8 cellular contexts compared by ENCODE assay signal in genomic region chr5:58891072-58891970, GRCh38.
A peak's percentile ranks its signal among the peaks of the same experiment; 100 is the strongest.
DNase-seq lines count a peak whose midpoint lies in the region; TF ChIP-seq lines count a peak whose summit lies in the region.

No MANE protein-coding gene starts in this region.

- H3K9me3 ChIP-seq in neutrophil: no peaks in the 10 kb centered on the region

- peaks cover 29% of the 10 kb centered on the region for H3K4me1 Mint-ChIP-seq in activated T-helper 2 cell treated with anti-CD3 and anti-CD28 coated beads, Interferon-gamma antibody, Interleukin-2, Interleukin-4, amounts not matched to agents 10 μg/mL and 5 μg/mL and 100 μg/mL, durations not matched to agents 14 hours and 24 hours and 36 hours (ENCODE audit: low read depth)

- peak; percentile 90 for TF ChIP-seq CTCF in RWPE1 (conservative IDR thresholded peaks at IDR 0.05; ENCODE audit: low read depth)
- TF ChIP-seq CTCF in fibroblast of villous mesenchyme (IDR thresholded peaks at IDR 0.05; ENCODE audit: insufficient read depth, low read depth, low read length): peak; percentile 65
- TF ChIP-seq CTCF in neutrophil (IDR thresholded peaks at IDR 0.05): peak; percentile 35

- intact Hi-C loops in activated T-helper 2 cell treated with anti-CD3 and anti-CD28 coated beads, Interferon-gamma antibody, Interleukin-2, Interleukin-4, amounts not matched to agents 10 μg/mL and 5 μg/mL and 100 μg/mL, durations not matched to agents 14 hours and 24 hours and 36 hours (cut with micrococcal nuclease): loop anchor here (1.0 to 5.0 kb wide), 4 partner anchors 41 to 489 kb away; no protein-coding TSS in a partner anchor

- CTCF ChIA-PET in RWPE1 (lab: Yijun Ruan, JAX): interaction anchor here (0.6 to 1.0 kb wide), 16 partner anchors 9 to 961 kb away, joined by 3 to 15 read pairs (median 4); no protein-coding TSS in a partner anchor

- no peaks in the 10 kb centered on the region for H3K27me3 Mint-ChIP-seq in activated T-helper 2 cell treated with anti-CD3 and anti-CD28 coated beads, Interferon-gamma antibody, Interleukin-2, Interleukin-4, amounts not matched to agents 10 μg/mL and 5 μg/mL and 100 μg/mL, durations not matched to agents 14 hours and 24 hours and 36 hours (ENCODE audit: low read depth)

- POLR2A ChIA-PET in RWPE1 (lab: Yijun Ruan, JAX; ENCODE audit: low non-redundant PET): no interaction called here

- peak overlapping the region; percentile 38 for H3K4me3 ChIP-seq in fibroblast of villous mesenchyme (ENCODE audit: low read depth, low read length)
- no peak overlapping the region for H3K4me3 ChIP-seq in neutrophil (ENCODE audit: low read depth in 1 of 2, low read length in 1 of 2)

- H3K4me1 ChIP-seq in neutrophil (ENCODE audit: control insufficient read depth in 1 of 2, insufficient read depth in 1 of 2, low read depth in 1 of 2, low read length in 1 of 2): no peaks in the 10 kb centered on the region

- H3K27ac ChIP-seq in RWPE1: peak overlapping the region; percentile 78
- H3K27ac ChIP-seq in neutrophil: no peak overlapping the region
- H3K27ac ChIP-seq in substantia nigra (ENCODE audit: low read depth, low read length, poor library complexity, severe bottlenecking): no peak overlapping the region

- no peaks in the 10 kb centered on the region for H3K36me3 ChIP-seq in neutrophil

- no peaks in the 10 kb centered on the region for H3K36me3 Mint-ChIP-seq in activated T-helper 2 cell treated with anti-CD3 and anti-CD28 coated beads, Interferon-gamma antibody, Interleukin-2, Interleukin-4, amounts not matched to agents 10 μg/mL and 5 μg/mL and 100 μg/mL, durations not matched to agents 14 hours and 24 hours and 36 hours (ENCODE audit: low read depth)

- H3K27me3 ChIP-seq in neutrophil: peaks cover 4% of the 10 kb centered on the region

- H3K27ac Mint-ChIP-seq in activated T-helper 2 cell treated with anti-CD3 and anti-CD28 coated beads, Interferon-gamma antibody, Interleukin-2, Interleukin-4, amounts not matched to agents 10 μg/mL and 5 μg/mL and 100 μg/mL, durations not matched to agents 14 hours and 24 hours and 36 hours: peak overlapping the region; percentile 88

- H3K4me3 Mint-ChIP-seq in activated T-helper 2 cell treated with anti-CD3 and anti-CD28 coated beads, Interferon-gamma antibody, Interleukin-2, Interleukin-4, amounts not matched to agents 10 μg/mL and 5 μg/mL and 100 μg/mL, durations not matched to agents 14 hours and 24 hours and 36 hours (ENCODE audit: low read depth): peak overlapping the region; percentile 62

- no peaks in the 10 kb centered on the region for H3K9me3 Mint-ChIP-seq in activated T-helper 2 cell treated with anti-CD3 and anti-CD28 coated beads, Interferon-gamma antibody, Interleukin-2, Interleukin-4, amounts not matched to agents 10 μg/mL and 5 μg/mL and 100 μg/mL, durations not matched to agents 14 hours and 24 hours and 36 hours

- peak; percentile 30 for DNase-seq in NCI-H1105 treated with DMSO at 0.1 percent for 48 hours (lab: John Stamatoyannopoulos, UW)
- DNase-seq in NCI-H1105 (lab: John Stamatoyannopoulos, UW): no peak
- peak; percentile 56 for DNase-seq in HS-27A (ENCODE audit: low read depth)
- DNase-seq in RWPE1 (ENCODE audit: low spot score): peak; percentile 84
- DNase-seq in activated T-helper 2 cell treated with anti-CD3 and anti-CD28 coated beads, Interferon-gamma antibody, Interleukin-2, Interleukin-4, amounts not matched to agents 10 μg/mL and 5 μg/mL and 100 μg/mL, durations not matched to agents 14 hours and 24 hours and 36 hours (ENCODE audit: low spot score): peak; percentile 28
- DNase-seq in fibroblast of villous mesenchyme (ENCODE audit: low read depth): peak; percentile 70
- peak in 38 of 49 donors; percentile 3 to 64 (median 39) for DNase-seq in substantia nigra (lab: John Stamatoyannopoulos, UW)

Comparison
In these comparisons a context has a peak if more than half of its experiments do, and no peak if none do; other contexts are left out.
1. CTCF ChIP-seq: peak in every context shown above with its lines; median percentile 90 in RWPE1; 65 in fibroblast of villous mesenchyme; 35 in neutrophil.